1 cellular context compared by ENCODE assay signal in genomic region chr18:9117980-9118841, GRCh38.
A peak's percentile ranks its signal among the peaks of the same experiment; 100 is the strongest.
TF ChIP-seq lines count a peak whose summit lies in the region.

No MANE protein-coding gene starts in this region.

TF ChIP-seq in HepG2, 621 proteins besides CTCF, POLR2A, EP300 and RAD21:
- TF ChIP-seq ZNF451 (CRISPR knock-in tag; IDR thresholded peaks at IDR 0.05) (no peak), RBFOX2 (IDR thresholded peaks at IDR 0.05; ENCODE audit: low read depth, low read length) (0 out of 2 replicates have a peak, but pooled peaks have one; percentile 16)
